In genomic region chr20:49132995-49133451, GRCh38 we compare ENCODE assay signal across 9 cellular contexts. TPM values are rescaled to one million over a fixed set of nuclear protein-coding genes. Genes with fewer than 3 reads are reported as not detected.
A peak's percentile ranks its signal among the peaks of the same experiment; 100 is the strongest.
DNase-seq lines count a peak whose midpoint lies in the region; ATAC-seq, FAIRE-seq and TF ChIP-seq lines count a peak whose summit lies in the region.
"Had no signal": no experiment of that assay in that cellular context is flagged by ENCODE, and none has a peak within 500 bp of the region (broad histone marks: within the 10 kb centered on the region; RNA-seq: fewer than 3 reads in every experiment).

No MANE protein-coding gene starts in this region.

- POLR2A ChIA-PET in endothelial cell of umbilical vein (lab: Charles Lee): interaction anchor here (0.5 to 1.0 kb wide), 2 partner anchors 23 to 86 kb away, joined by 3 to 4 read pairs; partner anchors contain the start of gene DDX27

- no peaks in the 10 kb centered on the region for H3K79me2 ChIP-seq in endothelial cell of umbilical vein (ENCODE audit: control insufficient read depth, insufficient read depth, low read length)

- H3K27me3 ChIP-seq in endothelial cell of umbilical vein (ENCODE audit: control insufficient read depth in 2 of 2, insufficient read depth in 2 of 2, low read length in 2 of 2): no peaks in the 10 kb centered on the region
- H3K27me3 ChIP-seq: BLaER1 had no signal

- dilution Hi-C loops in endothelial cell of umbilical vein (cut with MboI; ENCODE audit: extremely low pct_ligation_motif_present, low sequenced_read_pairs): loop anchor here (10.0 kb wide), 1 partner anchor 92 kb away; no protein-coding TSS in a partner anchor

- H3K4me1 ChIP-seq in endothelial cell of umbilical vein (ENCODE audit: control insufficient read depth, extremely low read depth, insufficient read depth, low read length): no peaks in the 10 kb centered on the region
- H3K4me1 ChIP-seq: BLaER1 had no signal

- no peaks in the 10 kb centered on the region for H3K9me1 ChIP-seq in endothelial cell of umbilical vein (replicated peaks; ENCODE audit: control insufficient read depth, extremely low read depth, insufficient read depth, low read length)

- no TSS peak for BruUV-seq in endothelial cell of umbilical vein (replicated peaks; lab: Mats Ljungman, UMichigan)

- no peak for ATAC-seq in GM21381 (IDR thresholded peaks at IDR 0.05; ENCODE audit: unreplicated experiment)
- no peak for ATAC-seq in GM19467 (IDR thresholded peaks at IDR 0.05; ENCODE audit: unreplicated experiment)

- no peak overlapping the region for H3K27ac ChIP-seq in SK-N-MC
- H3K27ac ChIP-seq in endothelial cell of umbilical vein (ENCODE audit: insufficient read depth, low read depth, low read length): no peak overlapping the region
- H3K27ac ChIP-seq: BLaER1 had no signal

- no peak for TF ChIP-seq EP300 in Ishikawa (IDR thresholded peaks at IDR 0.05; ENCODE audit: borderline replicate concordance)

- TF ChIP-seq POLR2A in endothelial cell of umbilical vein (IDR thresholded peaks at IDR 0.05; ENCODE audit: low read depth, low read length): no peak

- no peaks in the 10 kb centered on the region for H4K20me1 ChIP-seq in endothelial cell of umbilical vein (replicated peaks; ENCODE audit: control insufficient read depth, extremely low read depth, insufficient read depth, low read length)

- H3K9ac ChIP-seq in SK-N-MC (ENCODE audit: insufficient read length) (no peak overlapping the region), endothelial cell of umbilical vein (replicated peaks; ENCODE audit: extremely low read depth, insufficient read depth, low read length) (no peak overlapping the region)
- H3K9ac ChIP-seq: BLaER1 had no signal

- H2AFZ ChIP-seq in endothelial cell of umbilical vein (ENCODE audit: low read depth, low read length): no peak overlapping the region

- no peak overlapping the region for H3K4me3 ChIP-seq in SK-N-MC
- H3K4me3 ChIP-seq in endothelial cell of umbilical vein (replicated peaks in 1 of 3; ENCODE audit: insufficient read depth in 1 of 3, low read depth in 1 of 3, low read length in 3 of 3): no peak overlapping the region
- H3K4me3 ChIP-seq: BLaER1 had no signal

- peaks cover 37% of the 10 kb centered on the region for H3K36me3 ChIP-seq in SK-N-MC (ENCODE audit: insufficient read depth, low read length)
- H3K36me3 ChIP-seq in endothelial cell of umbilical vein (ENCODE audit: control insufficient read depth in 2 of 2, extremely low read depth in 1 of 2, insufficient read depth in 2 of 2, low read length in 2 of 2): peaks cover 10 to 11% of the 10 kb centered on the region in 2 experiments

- CTCF ChIA-PET in endothelial cell of umbilical vein (lab: Charles Lee): interaction anchor here (0.6 to 4.3 kb wide), 26 partner anchors 10 to 170 kb away, joined by 3 to 170 read pairs (median 4); partner anchors contain the start of gene DDX27

- DNase-seq in DMS153 treated with DMSO at 0.1 percent for 48 hours (lab: John Stamatoyannopoulos, UW; ENCODE audit: unreplicated experiment) (peak; percentile 8), DMS153 (lab: John Stamatoyannopoulos, UW) (no peak), SK-N-MC (ENCODE audit: low read depth, low spot score) (peak; percentile 68), endothelial cell of umbilical vein (ENCODE audit: low read depth, low spot score) (peak; percentile 76), midbrain (lab: John Stamatoyannopoulos, UW) (peak; percentile 81)

- H3K9me3 ChIP-seq in SK-N-MC (ENCODE audit: low read depth, low read length) (no peaks in the 10 kb centered on the region), endothelial cell of umbilical vein (replicated peaks; ENCODE audit: control insufficient read depth, insufficient read depth, low read length) (no peaks in the 10 kb centered on the region)
- H3K9me3 ChIP-seq: BLaER1 had no signal

- peak; percentile 92 for FAIRE-seq in endothelial cell of umbilical vein (lab: Jason Lieb, UNC)

- TF ChIP-seq CTCF in endothelial cell of umbilical vein (IDR thresholded peaks at IDR 0.05; ENCODE audit: extremely low read depth in 1 of 2, insufficient read depth in 1 of 2, low read depth in 1 of 2, low read length in 2 of 2): peak; percentile 29 to 32

- intact Hi-C loops in endothelial cell of umbilical vein (cut with micrococcal nuclease): loop anchor here (1.0 kb wide), 1 partner anchor 84 kb away; no protein-coding TSS in a partner anchor

- peak; percentile 67 for TF ChIP-seq RAD21 in Ishikawa (IDR thresholded peaks at IDR 0.05; ENCODE audit: low read depth)

- no peak overlapping the region for H3K4me2 ChIP-seq in endothelial cell of umbilical vein (ENCODE audit: insufficient read depth, low read length)
- H3K4me2 ChIP-seq: BLaER1 had no signal

TF ChIP-seq in Ishikawa, 13 proteins besides CTCF, POLR2A, EP300 and RAD21 (continues in another document):
- TF ChIP-seq USF1 (IDR thresholded peaks at IDR 0.05) (no peak), REST (IDR thresholded peaks at IDR 0.05; ENCODE audit: low read depth) (no peak), TAF1 (IDR thresholded peaks at IDR 0.05; ENCODE audit: low read depth) (no peak)

TF ChIP-seq in endothelial cell of umbilical vein, 7 proteins besides CTCF, POLR2A, EP300 and RAD21:
- TF ChIP-seq GATA2 (IDR thresholded peaks at IDR 0.05; ENCODE audit: insufficient read depth, insufficient read length, low read depth, low read length) (no peak), POLR2AphosphoS5 (IDR thresholded peaks at IDR 0.05; ENCODE audit: insufficient read depth, low read depth, low read length) (no peak), JUN (IDR thresholded peaks at IDR 0.05; ENCODE audit: borderline replicate concordance, insufficient read depth, insufficient read length, low read depth) (no peak), MYC (IDR thresholded peaks at IDR 0.05; ENCODE audit: low read depth, low read length) (no peak), FOS (IDR thresholded peaks at IDR 0.05; ENCODE audit: borderline replicate concordance, insufficient read depth, low read length) (no peak), MAX (IDR thresholded peaks at IDR 0.05; ENCODE audit: insufficient read depth, insufficient read length) (no peak)

RNA-seq across cellular contexts. Expression of gene STAU1, which starts 55.1 kb away (rescaled TPM):
- 98.1 and 103 TPM in 2 replicates for total RNA-seq in endothelial cell of umbilical vein
- polyA plus RNA-seq in endothelial cell of umbilical vein: 40.9 and 53.1 TPM in 2 replicates
- 68.8 and 70.2 TPM in 2 replicates for polyA plus RNA-seq in endothelial cell of umbilical vein (2011; cell fraction: cytosol; rRNA removed)
- polyA plus RNA-seq in endothelial cell of umbilical vein (2011; cell fraction: nucleus; rRNA removed): 45.4 and 49.6 TPM in 2 replicates
- 94.8 and 98.0 TPM in 2 replicates for polyA plus RNA-seq in endothelial cell of umbilical vein (2012)
- 55.8 and 57.2 TPM in 2 replicates for polyA minus RNA-seq in endothelial cell of umbilical vein
- polyA minus RNA-seq in endothelial cell of umbilical vein (2011; cell fraction: cytosol; rRNA and poly(A)+ RNA removed): 38.0 TPM
- polyA minus RNA-seq in endothelial cell of umbilical vein (2011; cell fraction: nucleus; rRNA and poly(A)+ RNA removed): 22.6 and 23.6 TPM in 2 replicates
